In genomic region chr6:88650029-88650619, GRCh38 we compare ENCODE assay signal across 9 cellular contexts.
A peak's percentile ranks its signal among the peaks of the same experiment; 100 is the strongest.
DNase-seq lines count a peak whose midpoint lies in the region; ATAC-seq, FAIRE-seq and TF ChIP-seq lines count a peak whose summit lies in the region.
"Had no signal": no experiment of that assay in that cellular context is flagged by ENCODE, and none has a peak within 500 bp of the region (broad histone marks: within the 10 kb centered on the region; RNA-seq: fewer than 3 reads in every experiment).

No MANE protein-coding gene starts in this region.

- H3K27me3 ChIP-seq in fibroblast of lung (ENCODE audit: control insufficient read depth, insufficient read depth, low read length), result no peaks in the 10 kb centered on the region
- H3K27me3 ChIP-seq in left lung, result no peaks in the 10 kb centered on the region
- H3K27me3 ChIP-seq in heart left ventricle, result no peaks in the 10 kb centered on the region

- H3K36me3 ChIP-seq in fibroblast of lung (ENCODE audit: control insufficient read depth, insufficient read depth, low read length) (no peaks in the 10 kb centered on the region), left lung (no peaks in the 10 kb centered on the region), heart left ventricle (no peaks in the 10 kb centered on the region)

- 83 to 85% (median 83%) methylated on average over 5 of the region's 5 CpGs for WGBS in heart left ventricle, 4 donors

- no peaks in the 10 kb centered on the region for H3K4me1 ChIP-seq in fibroblast of lung (ENCODE audit: control insufficient read depth, extremely low read depth, insufficient read depth, low read length)
- no peaks in the 10 kb centered on the region for H3K4me1 ChIP-seq in left lung
- no peaks in the 10 kb centered on the region for H3K4me1 ChIP-seq in heart left ventricle

- no peak overlapping the region for H3K4me2 ChIP-seq in fibroblast of lung (ENCODE audit: extremely low read depth, insufficient read depth, low read length)

- no peaks in the 10 kb centered on the region for H3K79me2 ChIP-seq in fibroblast of lung (ENCODE audit: control insufficient read depth, insufficient read depth, low read length)

- no peaks in the 10 kb centered on the region for H4K20me1 ChIP-seq in fibroblast of lung (ENCODE audit: control insufficient read depth, extremely low read depth, insufficient read depth, low read length)

- H3K27ac ChIP-seq in fibroblast of lung (ENCODE audit: insufficient read depth, low read length) (no peak overlapping the region), left lung (no peak overlapping the region), heart left ventricle (no peak overlapping the region)

- H3K4me3 ChIP-seq in fibroblast of lung (replicated peaks in 1 of 4; ENCODE audit: control extremely low read depth in 1 of 4, insufficient read depth in 1 of 4, low read depth in 3 of 4, low read length in 4 of 4), result no peak overlapping the region
- H3K4me3 ChIP-seq in left lung, result no peak overlapping the region
- H3K4me3 ChIP-seq in heart left ventricle, result no peak overlapping the region

- H3K9ac ChIP-seq in fibroblast of lung (ENCODE audit: insufficient read depth, low read length), result no peak overlapping the region

- TF ChIP-seq POLR2A in GM12892 (IDR thresholded peaks at IDR 0.05; ENCODE audit: low read depth, low read length) (no peak), heart left ventricle (IDR thresholded peaks at IDR 0.05) (no peak)

- H2AFZ ChIP-seq in fibroblast of lung (ENCODE audit: low read length), result no peak overlapping the region

- H3K9me3 ChIP-seq in fibroblast of lung (ENCODE audit: control insufficient read depth, insufficient read depth, low read depth, low read length) (no peaks in the 10 kb centered on the region), left lung (no peaks in the 10 kb centered on the region), heart left ventricle (peaks cover 0 to 8% (median 0%) of the 10 kb centered on the region in 12 donors)

- intact Hi-C loops in left lung (cut with DNase I) (no loop called here), heart left ventricle (cut with DNase I) (no loop called here)

- peak; percentile 98 for FAIRE-seq in GM12892 (lab: Jason Lieb, UNC)

- ATAC-seq in GM21529 (IDR thresholded peaks at IDR 0.05; ENCODE audit: unreplicated experiment), result peak; percentile 97
- ATAC-seq in HG03460 (IDR thresholded peaks at IDR 0.05; ENCODE audit: unreplicated experiment), result peak; percentile 98
- ATAC-seq in left lung, result no peak
- no peak for ATAC-seq in esophagus mucosa
- no peak for ATAC-seq in heart left ventricle

- DNase-seq in GM12892 (ENCODE audit: insufficient read length) (no peak), fibroblast of lung (ENCODE audit: low read depth in 2 of 2) (peak; percentile 88), left lung (no peak), SKM-1 treated with dmso at 0.1 percent for 144 hours (lab: John Stamatoyannopoulos, UW; ENCODE audit: unreplicated experiment) (no peak), heart left ventricle (no peak)
- DNase-seq: SHP77 treated with DMSO at 0.1 percent for 48 hours had no signal

- TF ChIP-seq CTCF in fibroblast of lung (conservative IDR thresholded peaks at IDR 0.05 in 1 of 2, IDR thresholded peaks at IDR 0.05 in 1 of 2; ENCODE audit: low read depth in 1 of 2, low read length in 2 of 2), result no peak
- TF ChIP-seq CTCF in left lung (IDR thresholded peaks at IDR 0.05), result no peak
- TF ChIP-seq CTCF in heart left ventricle (IDR thresholded peaks at IDR 0.05), result no peak

Comparison
In these comparisons a context has a peak if more than half of its experiments do, and no peak if none do; other contexts are left out.
1. DNase-seq: peak in fibroblast of lung (2 of 2); none in GM12892 (single experiment), left lung (0 of 2), SKM-1 treated with dmso at 0.1 percent for 144 hours (single experiment) and heart left ventricle (0 of 5).
2. ATAC-seq: peak in GM21529 (single experiment) and HG03460 (single experiment); none in left lung (single experiment), esophagus mucosa (single experiment) and heart left ventricle (0 of 4).